33 cellular contexts compared by ENCODE assay signal in genomic region chr12:94667031-94667540, GRCh38. TPM values are rescaled to one million over a fixed set of nuclear protein-coding genes. Genes with fewer than 3 reads are reported as not detected.
"Had no signal": no experiment of that assay in that cellular context is flagged by ENCODE, and none has a peak within 500 bp of the region (broad histone marks: within the 10 kb centered on the region; RNA-seq: fewer than 3 reads in every experiment).

No MANE protein-coding gene starts in this region.

- H3K27ac Mint-ChIP-seq: activated CD4-positive, alpha-beta memory T cell treated with anti-CD3 and anti-CD28 coated beads, Interleukin-2, amount 10 ng/mL, durations not matched to agents 7 days and 5 days; activated CD4-positive, alpha-beta T cell treated with anti-CD3 and anti-CD28 coated beads for 36 hours; activated CD4-positive, alpha-beta T cell treated with anti-CD3 and anti-CD28 coated beads, Interleukin-2, amount 10 ng/mL, durations not matched to agents 7 days and 5 days; activated naive CD4-positive, alpha-beta T cell treated with anti-CD3 and anti-CD28 coated beads, Interleukin-2, amount 10 ng/mL, durations not matched to agents 7 days and 5 days; activated naive CD4-positive, alpha-beta T cell treated with anti-CD3 and anti-CD28 coated beads, Interleukin-2, amount 50 U/mL, for 72 hours; activated naive CD8-positive, alpha-beta T cell treated with anti-CD3 and anti-CD28 coated beads, Interleukin-2, amount 10 ng/mL, durations not matched to agents 7 days and 5 days; activated T-cell treated with anti-CD3 and anti-CD28 coated beads, Interleukin-2, amount 50 U/mL, for 24 hours; activated T-cell treated with anti-CD3 and anti-CD28 coated beads, Interleukin-2, amount 50 U/mL, for 72 hours; brain; dendritic cell treated with granulocyte-macrophage colony-stimulating factor and Interleukin-4, amounts not matched to agents 40 ng/mL and 50 ng/mL, for 4 days; effector memory CD8-positive, alpha-beta T cell; T-helper 17 cell; T-helper 2 cell treated with Interferon-gamma antibody and Interleukin-4, amounts not matched to agents 5 μg/mL and 100 μg/mL, for 36 hours had no signal

- H3K4me1 Mint-ChIP-seq: activated CD4-positive, alpha-beta memory T cell treated with anti-CD3 and anti-CD28 coated beads, Interleukin-2, amount 10 ng/mL, durations not matched to agents 7 days and 5 days; activated CD4-positive, alpha-beta T cell treated with anti-CD3 and anti-CD28 coated beads for 36 hours; activated CD4-positive, alpha-beta T cell treated with anti-CD3 and anti-CD28 coated beads, Interleukin-2, amount 10 ng/mL, durations not matched to agents 7 days and 5 days; activated naive CD4-positive, alpha-beta T cell treated with anti-CD3 and anti-CD28 coated beads, Interleukin-2, amount 10 ng/mL, durations not matched to agents 7 days and 5 days; activated naive CD8-positive, alpha-beta T cell treated with anti-CD3 and anti-CD28 coated beads, Interleukin-2, amount 10 ng/mL, durations not matched to agents 7 days and 5 days had no signal

- ATAC-seq: activated CD4-positive, alpha-beta T cell treated with anti-CD3 and anti-CD28 coated beads for 36 hours; activated naive CD4-positive, alpha-beta T cell treated with anti-CD3 and anti-CD28 coated beads, Interleukin-2, amount 50 U/mL, for 72 hours; activated T-cell treated with anti-CD3 and anti-CD28 coated beads, Interleukin-2, amount 50 U/mL, for 72 hours; effector memory CD8-positive, alpha-beta T cell; foreskin keratinocyte; gastroesophageal sphincter; T-helper 17 cell had no signal

- H3K4me3 ChIP-seq: ascending aorta, breast epithelium, cardiac muscle cell, coronary artery, esophagus muscularis mucosa, gastroesophageal sphincter had no signal

- DNase-seq: activated CD4-positive, alpha-beta memory T cell treated with anti-CD3 and anti-CD28 coated beads, Interleukin-2, amount 10 ng/mL, durations not matched to agents 7 days and 5 days; activated CD4-positive, alpha-beta T cell treated with anti-CD3 and anti-CD28 coated beads for 36 hours; activated CD4-positive, alpha-beta T cell treated with anti-CD3 and anti-CD28 coated beads, Interleukin-2, amount 10 ng/mL, durations not matched to agents 7 days and 5 days; activated CD4-positive, alpha-beta T cell treated with anti-CD3 and anti-CD28 coated beads, Interleukin-2, amount 50 U/mL, for 4 hours; activated CD4-positive, CD25-positive, alpha-beta regulatory T cell; activated CD4-positive, CD25-positive, alpha-beta regulatory T cell treated with anti-CD3 and anti-CD28 coated beads, Interleukin-2, amount 50 U/mL, for 72 hours; activated CD8-positive, alpha-beta memory T cell treated with anti-CD3 and anti-CD28 coated beads, Interleukin-2, amount 50 U/mL, for 48 hours; activated gamma-delta T cell; activated naive CD4-positive, alpha-beta T cell; activated naive CD4-positive, alpha-beta T cell treated with anti-CD3 and anti-CD28 coated beads, Interleukin-2, amount 10 ng/mL, durations not matched to agents 7 days and 5 days; activated naive CD8-positive, alpha-beta T cell treated with anti-CD3 and anti-CD28 coated beads, Interleukin-2, amount 10 ng/mL, durations not matched to agents 7 days and 5 days; activated T-cell treated with anti-CD3 and anti-CD28 coated beads for 4 hours; activated T-cell treated with anti-CD3 and anti-CD28 coated beads, Interleukin-2, amount 50 U/mL, for 24 hours; activated T-cell treated with anti-CD3 and anti-CD28 coated beads, Interleukin-2, amount 50 U/mL, for 72 hours; effector CD4-positive, alpha-beta T cell; effector memory CD8-positive, alpha-beta T cell; erythroblast; foreskin keratinocyte; T-helper 1 cell; T-helper 17 cell; T1000; WERI-Rb-1 had no signal

- H3K9me3 ChIP-seq: ascending aorta, breast epithelium, esophagus muscularis mucosa, gastroesophageal sphincter had no signal

- H3K27me3 Mint-ChIP-seq: central memory CD8-positive, alpha-beta T cell had no signal

- H3K36me3 ChIP-seq: ascending aorta, breast epithelium, cardiac muscle cell, esophagus muscularis mucosa, gastroesophageal sphincter, WERI-Rb-1 had no signal

- H3K9me3 Mint-ChIP-seq: activated CD4-positive, alpha-beta memory T cell treated with anti-CD3 and anti-CD28 coated beads, Interleukin-2, amount 10 ng/mL, durations not matched to agents 7 days and 5 days; activated CD4-positive, alpha-beta T cell treated with anti-CD3 and anti-CD28 coated beads, Interleukin-2, amount 10 ng/mL, durations not matched to agents 7 days and 5 days; activated naive CD4-positive, alpha-beta T cell treated with anti-CD3 and anti-CD28 coated beads, Interleukin-2, amount 10 ng/mL, durations not matched to agents 7 days and 5 days; activated naive CD4-positive, alpha-beta T cell treated with anti-CD3 and anti-CD28 coated beads, Interleukin-2, amount 50 U/mL, for 72 hours; activated naive CD8-positive, alpha-beta T cell treated with anti-CD3 and anti-CD28 coated beads, Interleukin-2, amount 10 ng/mL, durations not matched to agents 7 days and 5 days; activated T-cell treated with anti-CD3 and anti-CD28 coated beads, Interleukin-2, amount 50 U/mL, for 24 hours; activated T-cell treated with anti-CD3 and anti-CD28 coated beads, Interleukin-2, amount 50 U/mL, for 72 hours; brain; central memory CD8-positive, alpha-beta T cell; dendritic cell treated with granulocyte-macrophage colony-stimulating factor and Interleukin-4, amounts not matched to agents 40 ng/mL and 50 ng/mL, for 4 days; effector memory CD8-positive, alpha-beta T cell; T-helper 2 cell treated with Interferon-gamma antibody and Interleukin-4, amounts not matched to agents 5 μg/mL and 100 μg/mL, for 36 hours had no signal

- H3K4me3 Mint-ChIP-seq: activated CD4-positive, alpha-beta memory T cell treated with anti-CD3 and anti-CD28 coated beads, Interleukin-2, amount 10 ng/mL, durations not matched to agents 7 days and 5 days; activated CD4-positive, alpha-beta T cell treated with anti-CD3 and anti-CD28 coated beads for 36 hours; activated CD4-positive, alpha-beta T cell treated with anti-CD3 and anti-CD28 coated beads, Interleukin-2, amount 10 ng/mL, durations not matched to agents 7 days and 5 days; activated naive CD4-positive, alpha-beta T cell treated with anti-CD3 and anti-CD28 coated beads, Interleukin-2, amount 10 ng/mL, durations not matched to agents 7 days and 5 days; activated naive CD8-positive, alpha-beta T cell treated with anti-CD3 and anti-CD28 coated beads, Interleukin-2, amount 10 ng/mL, durations not matched to agents 7 days and 5 days; activated T-cell treated with anti-CD3 and anti-CD28 coated beads, Interleukin-2, amount 50 U/mL, for 24 hours; activated T-cell treated with anti-CD3 and anti-CD28 coated beads, Interleukin-2, amount 50 U/mL, for 72 hours; brain; central memory CD8-positive, alpha-beta T cell; dendritic cell treated with granulocyte-macrophage colony-stimulating factor and Interleukin-4, amounts not matched to agents 40 ng/mL and 50 ng/mL, for 4 days; effector memory CD8-positive, alpha-beta T cell; T-helper 17 cell; T-helper 2 cell treated with Interferon-gamma antibody and Interleukin-4, amounts not matched to agents 5 μg/mL and 100 μg/mL, for 36 hours had no signal

- H3K27me3 ChIP-seq: ascending aorta, breast epithelium, cardiac muscle cell, esophagus muscularis mucosa, foreskin keratinocyte, gastroesophageal sphincter had no signal

- H3K36me3 Mint-ChIP-seq: activated naive CD4-positive, alpha-beta T cell treated with anti-CD3 and anti-CD28 coated beads, Interleukin-2, amount 10 ng/mL, durations not matched to agents 7 days and 5 days; activated naive CD4-positive, alpha-beta T cell treated with anti-CD3 and anti-CD28 coated beads, Interleukin-2, amount 50 U/mL, for 72 hours; activated naive CD8-positive, alpha-beta T cell treated with anti-CD3 and anti-CD28 coated beads, Interleukin-2, amount 10 ng/mL, durations not matched to agents 7 days and 5 days; brain had no signal

- H3K27ac ChIP-seq: ascending aorta, breast epithelium, cardiac muscle cell, coronary artery, esophagus muscularis mucosa, foreskin keratinocyte, gastroesophageal sphincter, WERI-Rb-1 had no signal

RNA-seq across cellular contexts. Expression of gene TMCC3, which starts 16.7 kb away (rescaled TPM):
- total RNA-seq: activated naive CD4-positive, alpha-beta T cell treated with anti-CD3 and anti-CD28 coated beads, Interleukin-2, amount 50 U/mL, for 72 hours had no signal
